In genomic region chr18:68177807-68178702, GRCh38 we compare ENCODE assay signal across 11 cellular contexts.
DNase-seq lines count a peak whose midpoint lies in the region; ATAC-seq, FAIRE-seq and TF ChIP-seq lines count a peak whose summit lies in the region.
"Had no signal": no experiment of that assay in that cellular context is flagged by ENCODE, and none has a peak within 500 bp of the region (broad histone marks: within the 10 kb centered on the region; RNA-seq: fewer than 3 reads in every experiment).

No MANE protein-coding gene starts in this region.

- H3K4me3 Mint-ChIP-seq in natural killer cell treated with Interleukin-12 subunit alpha and Interleukin-12 subunit beta and Interleukin-15 and Interleukin-18, amount 100 ng/mL, for 72 hours = no peak overlapping the region
- H3K4me3 Mint-ChIP-seq: CD14-positive monocyte had no signal

- no peaks in the 10 kb centered on the region for H3K36me3 Mint-ChIP-seq in natural killer cell treated with Interleukin-12 subunit alpha and Interleukin-12 subunit beta and Interleukin-15 and Interleukin-18, amount 100 ng/mL, for 72 hours
- H3K36me3 Mint-ChIP-seq: CD14-positive monocyte had no signal

- no peak for ATAC-seq in natural killer cell treated with Interleukin-12 subunit alpha and Interleukin-12 subunit beta and Interleukin-15 and Interleukin-18, amount 100 ng/mL, for 72 hours
- ATAC-seq: K562 had no signal

- H3K36me3 ChIP-seq in A673 (ENCODE audit: insufficient read depth, low read length, poor library complexity, severe bottlenecking) = no peaks in the 10 kb centered on the region
- no peaks in the 10 kb centered on the region for H3K36me3 ChIP-seq in SK-N-MC (ENCODE audit: insufficient read depth, low read length)

- H3K9ac ChIP-seq in SK-N-MC (ENCODE audit: insufficient read length) = no peak overlapping the region

- peak; percentile 58 for FAIRE-seq in H54 (lab: Jason Lieb, UNC)
- FAIRE-seq: colon, K562 had no signal

- peaks cover 3% of the 10 kb centered on the region for H3K4me1 ChIP-seq in A673 (ENCODE audit: insufficient read depth, low read length, poor library complexity, severe bottlenecking)

- H3K27ac ChIP-seq in A673 (ENCODE audit: low read depth, low read length, poor library complexity, severe bottlenecking) (no peak overlapping the region), SK-N-MC (no peak overlapping the region)

- CTCF ChIA-PET in A673 (lab: Charles Lee) = no interaction called here

- H3K9me3 ChIP-seq in A673 (ENCODE audit: low read depth, low read length, poor library complexity, severe bottlenecking) = peaks cover 9% of the 10 kb centered on the region
- H3K9me3 ChIP-seq in SK-N-MC (ENCODE audit: low read depth, low read length) = no peaks in the 10 kb centered on the region

- no peaks in the 10 kb centered on the region for H3K27me3 ChIP-seq in A673 (replicated peaks; ENCODE audit: insufficient read depth, low read depth, low read length, poor library complexity)

- intact Hi-C loops in A673 (cut with micrococcal nuclease; ENCODE audit: unreplicated experiment) = no loop called here

- no peak for TF ChIP-seq POLR2A in H54 (IDR thresholded peaks at IDR 0.05; ENCODE audit: low read depth, low read length)

- no peak overlapping the region for H3K27ac Mint-ChIP-seq in natural killer cell treated with Interleukin-12 subunit alpha and Interleukin-12 subunit beta and Interleukin-15 and Interleukin-18, amount 100 ng/mL, for 72 hours
- H3K27ac Mint-ChIP-seq: CD14-positive monocyte had no signal

- H3K9me3 Mint-ChIP-seq in natural killer cell treated with Interleukin-12 subunit alpha and Interleukin-12 subunit beta and Interleukin-15 and Interleukin-18, amount 100 ng/mL, for 72 hours = peaks cover 9% of the 10 kb centered on the region

- no TSS peak for BruUV-seq in A673 (replicated peaks; lab: Mats Ljungman, UMichigan)

- H3K4me1 Mint-ChIP-seq in natural killer cell treated with Interleukin-12 subunit alpha and Interleukin-12 subunit beta and Interleukin-15 and Interleukin-18, amount 100 ng/mL, for 72 hours (ENCODE audit: low read depth in 2 of 2) = no peaks in the 10 kb centered on the region
- H3K4me1 Mint-ChIP-seq: CD14-positive monocyte had no signal

- POLR2A ChIA-PET in A673 (lab: Charles Lee; ENCODE audit: low non-redundant PET) = no interaction called here

- no peaks in the 10 kb centered on the region for H3K27me3 Mint-ChIP-seq in natural killer cell treated with Interleukin-12 subunit alpha and Interleukin-12 subunit beta and Interleukin-15 and Interleukin-18, amount 100 ng/mL, for 72 hours

- H3K4me3 ChIP-seq in A673 (ENCODE audit: low read depth, low read length, poor library complexity, severe bottlenecking) = no peak overlapping the region
- H3K4me3 ChIP-seq in SK-N-MC = no peak overlapping the region
- H3K4me3 ChIP-seq: K562 had no signal

- DNase-seq in A673 (ENCODE audit: low spot score) = peak; percentile 29
- DNase-seq in H54 (ENCODE audit: insufficient read length, low spot score) = no peak
- peak; percentile 26 for DNase-seq in SK-N-MC (ENCODE audit: low read depth, low spot score)
- DNase-seq in hepatic stellate cell (ENCODE audit: low spot score) = peak; percentile 53
- no peak for DNase-seq in stimulated activated CD4-positive, alpha-beta T cell treated with anti-CD3 and anti-CD28 coated beads, Interleukin-1b, Interleukin-23, amount 100 ng/mL, for 48 hours
- no peak for DNase-seq in activated CD4-positive, alpha-beta T cell treated with anti-CD3 and anti-CD28 coated beads for 1 hour
- DNase-seq in HuH-7 (ENCODE audit: low spot score) = no peak
- no peak for DNase-seq in natural killer cell treated with Interleukin-12 subunit alpha and Interleukin-12 subunit beta and Interleukin-15 and Interleukin-18, amount 100 ng/mL, for 72 hours (ENCODE audit: low spot score)

- TF ChIP-seq CTCF in A673 (conservative IDR thresholded peaks at IDR 0.05; ENCODE audit: low read depth, low read length) = no peak

Comparison
In these comparisons a context has a peak if more than half of its experiments do, and no peak if none do; other contexts are left out.
1. DNase-seq: peak in A673 (single experiment), SK-N-MC (single experiment) and hepatic stellate cell (single experiment); none in H54 (single experiment), stimulated activated CD4-positive, alpha-beta T cell treated with anti-CD3 and anti-CD28 coated beads, Interleukin-1b, Interleukin-23, amount 100 ng/mL, for 48 hours (single experiment), activated CD4-positive, alpha-beta T cell treated with anti-CD3 and anti-CD28 coated beads for 1 hour (single experiment), HuH-7 (single experiment) and natural killer cell treated with Interleukin-12 subunit alpha and Interleukin-12 subunit beta and Interleukin-15 and Interleukin-18, amount 100 ng/mL, for 72 hours (single experiment).